2 cellular contexts compared by ENCODE assay signal in the genomic region with DNA sequence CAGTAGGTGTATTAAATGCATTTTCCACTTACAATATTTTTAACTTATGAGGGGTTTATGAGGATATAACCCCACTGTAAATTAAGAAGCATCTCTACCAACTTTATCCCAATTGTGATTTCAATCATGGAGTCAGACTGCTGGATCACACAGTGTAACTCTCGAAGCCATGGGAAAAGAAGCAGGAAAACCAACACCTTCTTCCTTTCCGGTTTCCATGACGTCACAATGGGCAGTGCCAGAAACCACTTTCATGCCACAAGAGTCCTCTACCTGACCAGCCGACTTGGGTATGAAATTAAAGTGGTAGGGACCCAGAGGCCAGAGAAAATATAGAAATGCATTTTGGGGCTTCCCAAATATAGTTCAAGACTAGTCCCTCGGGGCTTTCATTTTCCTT.
TF ChIP-seq lines count a peak whose summit lies in the region.

No MANE protein-coding gene starts in this region.

TF ChIP-seq in endothelial cell of umbilical vein, 7 proteins besides CTCF, POLR2A, EP300 and RAD21:
- TF ChIP-seq JUN (IDR thresholded peaks at IDR 0.05; ENCODE audit: borderline replicate concordance, insufficient read depth, insufficient read length, low read depth) (no peak), EZH2 (IDR thresholded peaks at IDR 0.05; ENCODE audit: borderline replicate concordance, low read depth, low read length, severe bottlenecking) (no peak), FOS (IDR thresholded peaks at IDR 0.05; ENCODE audit: borderline replicate concordance, insufficient read depth, low read length) (no peak), POLR2AphosphoS5 (IDR thresholded peaks at IDR 0.05; ENCODE audit: insufficient read depth, low read depth, low read length) (no peak), MYC (IDR thresholded peaks at IDR 0.05; ENCODE audit: low read depth, low read length) (no peak), GATA2 (IDR thresholded peaks at IDR 0.05; ENCODE audit: insufficient read depth, insufficient read length, low read depth, low read length) (no peak)
- TF ChIP-seq, protein P1, sequence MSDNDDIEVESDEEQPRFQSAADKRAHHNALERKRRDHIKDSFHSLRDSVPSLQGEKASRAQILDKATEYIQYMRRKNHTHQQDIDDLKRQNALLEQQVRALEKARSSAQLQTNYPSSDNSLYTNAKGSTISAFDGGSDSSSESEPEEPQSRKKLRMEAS (IDR thresholded peaks at IDR 0.05; ENCODE audit: insufficient read depth, insufficient read length), result no peak

TF ChIP-seq in GM23338, 12 proteins besides CTCF, POLR2A, EP300 and RAD21:
- TF ChIP-seq, protein P2, sequence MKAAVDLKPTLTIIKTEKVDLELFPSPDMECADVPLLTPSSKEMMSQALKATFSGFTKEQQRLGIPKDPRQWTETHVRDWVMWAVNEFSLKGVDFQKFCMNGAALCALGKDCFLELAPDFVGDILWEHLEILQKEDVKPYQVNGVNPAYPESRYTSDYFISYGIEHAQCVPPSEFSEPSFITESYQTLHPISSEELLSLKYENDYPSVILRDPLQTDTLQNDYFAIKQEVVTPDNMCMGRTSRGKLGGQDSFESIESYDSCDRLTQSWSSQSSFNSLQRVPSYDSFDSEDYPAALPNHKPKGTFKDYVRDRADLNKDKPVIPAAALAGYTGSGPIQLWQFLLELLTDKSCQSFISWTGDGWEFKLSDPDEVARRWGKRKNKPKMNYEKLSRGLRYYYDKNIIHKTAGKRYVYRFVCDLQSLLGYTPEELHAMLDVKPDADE (IDR thresholded peaks at IDR 0.05), result no peak
- no peak for TF ChIP-seq ZNF331 (CRISPR knock-in tag; IDR thresholded peaks at IDR 0.05; ENCODE audit: low read depth)
- TF ChIP-seq NANOG (IDR thresholded peaks at IDR 0.05; ENCODE audit: borderline replicate concordance), result no peak
- no peak for TF ChIP-seq ZNF114 (CRISPR knock-in tag; IDR thresholded peaks at IDR 0.05)
- no peak for TF ChIP-seq EZH2phosphoT487 (IDR thresholded peaks at IDR 0.05; ENCODE audit: unreplicated experiment)
- TF ChIP-seq POLR2AphosphoS5 (IDR thresholded peaks at IDR 0.05; ENCODE audit: low read depth), result no peak
